ENCODE assay signal across 21 cellular contexts in the genomic region with DNA sequence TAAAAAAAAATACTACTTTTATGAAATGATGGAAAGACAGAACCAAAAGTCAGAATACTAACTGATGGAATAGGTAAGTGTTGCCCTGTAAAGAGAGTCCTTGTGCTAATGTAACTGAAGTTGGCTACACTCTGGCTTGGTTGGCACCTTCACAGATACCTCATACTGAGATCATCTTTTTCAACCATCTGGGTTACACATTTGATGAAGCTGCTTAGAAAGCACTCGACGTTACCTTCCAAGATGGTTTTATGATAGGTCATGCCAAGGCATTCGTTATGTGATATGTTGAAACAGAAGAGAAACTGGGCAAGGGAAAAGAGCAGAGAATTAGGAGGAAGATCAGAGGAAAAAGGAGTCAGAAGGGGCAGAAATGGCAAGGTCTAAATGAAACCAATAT.
DNase-seq lines count a peak whose midpoint lies in the region; ATAC-seq and TF ChIP-seq lines count a peak whose summit lies in the region.
"Had no signal": no experiment of that assay in that cellular context is flagged by ENCODE, and none has a peak within 500 bp of the region (broad histone marks: within the 10 kb centered on the region; RNA-seq: fewer than 3 reads in every experiment).

No MANE protein-coding gene starts in this region.

- H3K9me3 Mint-ChIP-seq in brain, result peaks cover 8 to 22% (median 18%) of the 10 kb centered on the region in 5 experiments

- no peaks in the 10 kb centered on the region for H3K36me3 Mint-ChIP-seq in brain
- H3K36me3 Mint-ChIP-seq: CD8-positive, alpha-beta T cell had no signal

- H3K4me1 Mint-ChIP-seq in brain, result peaks cover 4% of the 10 kb centered on the region
- H3K4me1 Mint-ChIP-seq: B cell had no signal

- intact Hi-C loops in Right ventricle myocardium inferior (cut with DNase I), result no loop called here

- DNase-seq in G401 (ENCODE audit: low spot score), result peak; percentile 90
- peak; percentile 59 for DNase-seq in HS-5 (ENCODE audit: low read depth)
- peak; percentile 23 for DNase-seq in fibroblast of peridontal ligament (ENCODE audit: extremely low read depth)
- DNase-seq in Right ventricle myocardium inferior (ENCODE audit: missing footprints), result no peak
- DNase-seq in activated CD4-positive, alpha-beta T cell treated with anti-CD3 and anti-CD28 coated beads, Interleukin-2, amount 50 U/mL, for 1 hour, result no peak
- DNase-seq: Caco-2; CD8-positive, alpha-beta T cell; DMS79 treated with DMSO at 0.1 percent for 48 hours; GOT3; HFFc6; KBM-7; NCI-H1105 treated with DMSO at 0.1 percent for 48 hours; NCI-H146; NCI-H1930; NCI-H2107; NCI-H510A; T-helper 1 cell had no signal

- ATAC-seq in Right ventricle myocardium inferior (no peak), GM18520 (IDR thresholded peaks at IDR 0.05; ENCODE audit: unreplicated experiment) (no peak)
- ATAC-seq: A549; CD8-positive, alpha-beta T cell had no signal

- peak overlapping the region in 3 of 5 experiments; percentile 13 to 75 (median 25) for H3K27ac Mint-ChIP-seq in brain
- H3K27ac Mint-ChIP-seq: B cell; CD8-positive, alpha-beta T cell; HFFc6 had no signal

- no peak for TF ChIP-seq CTCF in brain (conservative IDR thresholded peaks at IDR 0.05)

- H3K27me3 Mint-ChIP-seq in brain, result peaks cover 5% of the 10 kb centered on the region

- in situ Hi-C loops in G401 (cut with HindIII; ENCODE audit: low sequenced_read_pairs), result no loop called here

- no peak overlapping the region for H3K4me3 Mint-ChIP-seq in brain
- H3K4me3 Mint-ChIP-seq: B cell; CD8-positive, alpha-beta T cell; HFFc6 had no signal

Comparison
In these comparisons a context has a peak if more than half of its experiments do, and no peak if none do; other contexts are left out.
1. DNase-seq: peak in G401 (single experiment), HS-5 (single experiment) and fibroblast of peridontal ligament (single experiment); none in Right ventricle myocardium inferior (single experiment) and activated CD4-positive, alpha-beta T cell treated with anti-CD3 and anti-CD28 coated beads, Interleukin-2, amount 50 U/mL, for 1 hour (single experiment).